Comparison of ENCODE assay signal across 9 cellular contexts in the genomic region with DNA sequence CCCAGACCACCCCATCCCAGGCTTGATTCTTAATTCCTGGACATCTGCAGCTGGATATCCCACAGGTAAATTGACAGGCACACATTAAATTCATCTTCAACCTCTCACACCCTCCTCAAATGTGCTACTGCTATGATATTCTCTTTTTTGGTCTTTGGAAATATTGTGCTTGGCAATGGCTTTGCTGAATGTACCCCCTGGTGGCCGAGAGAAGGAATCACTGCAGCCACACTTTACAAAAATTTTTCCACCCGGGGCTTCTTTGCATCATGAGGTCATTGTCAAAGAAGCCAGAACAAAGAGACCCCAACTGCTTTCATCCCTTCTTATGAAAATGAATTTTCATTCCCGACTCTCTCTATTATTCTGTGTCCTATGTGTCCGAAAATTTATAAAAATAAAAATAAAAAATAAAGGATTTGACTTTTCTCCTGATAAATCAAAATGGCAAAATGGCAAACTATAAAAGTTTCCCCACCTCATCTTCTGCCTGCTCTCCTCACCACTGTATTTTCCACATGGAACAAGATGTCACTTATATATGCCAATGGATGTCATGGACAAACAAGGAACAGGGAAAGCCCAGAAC. TPM values are rescaled to one million over a fixed set of nuclear protein-coding genes. Genes with fewer than 3 reads are reported as not detected.
DNase-seq lines count a peak whose midpoint lies in the region; ATAC-seq lines count a peak whose summit lies in the region.
"Had no signal": no experiment of that assay in that cellular context is flagged by ENCODE, and none has a peak within 500 bp of the region (broad histone marks: within the 10 kb centered on the region; RNA-seq: fewer than 3 reads in every experiment).

No MANE protein-coding gene starts in this region.

- no peak overlapping the region for H3K27ac Mint-ChIP-seq in naive thymus-derived CD8-positive, alpha-beta T cell

- no peaks in the 10 kb centered on the region for H3K9me3 ChIP-seq in neuronal stem cell (replicated peaks in 1 of 2; ENCODE audit: control insufficient read depth in 2 of 2, insufficient read depth in 1 of 2, low read depth in 1 of 2, low read length in 2 of 2)
- H3K9me3 ChIP-seq: neutrophil had no signal

- H4K91ac ChIP-seq in neuronal stem cell (ENCODE audit: low read depth, low read length, poor library complexity): no peak overlapping the region

- H3K4me3 Mint-ChIP-seq in naive thymus-derived CD8-positive, alpha-beta T cell: no peak overlapping the region

- no peak overlapping the region for H3K4me3 ChIP-seq in neuronal stem cell (ENCODE audit: low read length in 2 of 2)

- H2BK12ac ChIP-seq in neuronal stem cell (ENCODE audit: low read length): no peak overlapping the region

- H2AK5ac ChIP-seq in neuronal stem cell (ENCODE audit: low read depth, low read length): no peak overlapping the region

- H3K79me1 ChIP-seq in neuronal stem cell (ENCODE audit: low read depth, low read length): no peaks in the 10 kb centered on the region

- no peaks in the 10 kb centered on the region for H3K9me3 Mint-ChIP-seq in naive thymus-derived CD8-positive, alpha-beta T cell

- no peak overlapping the region for H2BK5ac ChIP-seq in neuronal stem cell (ENCODE audit: low read length)

- H3K4me2 ChIP-seq in neuronal stem cell (ENCODE audit: insufficient read depth, low read length, poor library complexity, severe bottlenecking): no peak overlapping the region

- H2BK120ac ChIP-seq in neuronal stem cell (ENCODE audit: low read depth, low read length): no peak overlapping the region

- no peak overlapping the region for H3K14ac ChIP-seq in neuronal stem cell (ENCODE audit: low read length)

- H3K4me1 Mint-ChIP-seq in naive thymus-derived CD8-positive, alpha-beta T cell: no peaks in the 10 kb centered on the region

- no peak overlapping the region for H3K27ac ChIP-seq in neuronal stem cell (replicated peaks; ENCODE audit: low read length)
- H3K27ac ChIP-seq: neutrophil had no signal

- peak; percentile 31 for DNase-seq in DMS 273 (lab: John Stamatoyannopoulos, UW; ENCODE audit: unreplicated experiment)
- DNase-seq in DMS 273 treated with DMSO at 0.1 percent for 48 hours (lab: John Stamatoyannopoulos, UW): no peak
- DNase-seq in H4 (ENCODE audit: low spot score): peak; percentile 24
- DNase-seq in NCI-H446 treated with DMSO at 0.1 percent for 48 hours (lab: John Stamatoyannopoulos, UW): peak; percentile 24
- peak; percentile 59 for DNase-seq in dedifferentiated amniotic fluid mesenchymal stem cell (ENCODE audit: extremely low spot score)
- peak in 3 of 10 donors; percentile 5 to 30 (median 23) for DNase-seq in naive thymus-derived CD8-positive, alpha-beta T cell
- DNase-seq in neuronal stem cell (ENCODE audit: low spot score): no peak

- H3K36me3 Mint-ChIP-seq in naive thymus-derived CD8-positive, alpha-beta T cell: no peaks in the 10 kb centered on the region

- H3K18ac ChIP-seq in neuronal stem cell (ENCODE audit: low read length): no peak overlapping the region

- H3K27me3 Mint-ChIP-seq in naive thymus-derived CD8-positive, alpha-beta T cell: peaks cover 11 to 46% (median 38%) of the 10 kb centered on the region in 5 donors

- peak; percentile 39 to 57 for ATAC-seq in naive thymus-derived CD8-positive, alpha-beta T cell
- no peak for ATAC-seq in GM18873 (IDR thresholded peaks at IDR 0.05; ENCODE audit: low FRiP score, unreplicated experiment)

- H3K4me1 ChIP-seq in neuronal stem cell (ENCODE audit: control insufficient read depth in 2 of 2, insufficient read depth in 1 of 2, low read depth in 1 of 2, low read length in 2 of 2): peaks cover 0 to 2% of the 10 kb centered on the region in 2 donors

- no peak overlapping the region for H2AFZ ChIP-seq in neuronal stem cell (ENCODE audit: low read length)

- peaks cover 0 to 8% (median 0%) of the 10 kb centered on the region in 3 experiments for H3K27me3 ChIP-seq in neuronal stem cell (ENCODE audit: control insufficient read depth in 3 of 3, insufficient read depth in 3 of 3, low read depth in 1 of 3, low read length in 3 of 3)

- H3K9ac ChIP-seq in neuronal stem cell (ENCODE audit: low read depth, low read length, poor library complexity): no peak overlapping the region

- no peak overlapping the region for H3K4ac ChIP-seq in neuronal stem cell (ENCODE audit: low read length)

- no peaks in the 10 kb centered on the region for H3K36me3 ChIP-seq in neuronal stem cell (replicated peaks in 1 of 2; ENCODE audit: control insufficient read depth in 2 of 2, insufficient read depth in 2 of 2, low read length in 2 of 2)
- H3K36me3 ChIP-seq: neutrophil had no signal

- no peak overlapping the region for H3K23ac ChIP-seq in neuronal stem cell (ENCODE audit: low read depth, low read length, poor library complexity)

- POLR2A ChIA-PET in naive thymus-derived CD8-positive, alpha-beta T cell (lab: Charles Lee): no interaction called here

- no peak overlapping the region for H4K8ac ChIP-seq in neuronal stem cell (ENCODE audit: low read depth, low read length)

- H2BK15ac ChIP-seq in neuronal stem cell (ENCODE audit: low read length): no peak overlapping the region

- WGBS in neuronal stem cell (ENCODE audit: extremely low coverage in 2 of 2, insufficient read length in 2 of 2, insufficient replicate concordance in 1 of 2), 2 donors: no CpG with 5 or more reads among the region's 4 CpGs

RNA-seq across cellular contexts. Expression of gene CYB5R2, which starts 15.0 kb away (rescaled TPM):
- not detected in 2 replicates for total RNA-seq in H4 (2014; rRNA removed; shearing (Covaris generic))
- total RNA-seq in naive thymus-derived CD8-positive, alpha-beta T cell: not detected
- under 1 TPM in 2 of 3 donors, not detected in 1; 0.02 to 0.10 TPM for polyA plus RNA-seq in naive thymus-derived CD8-positive, alpha-beta T cell
- polyA plus RNA-seq in neuronal stem cell (2013, experiment 1 of 2): 37.3 TPM
- 38.6 TPM for polyA plus RNA-seq in neuronal stem cell (2013, experiment 2 of 2)

RNA-seq across cellular contexts. Expression of gene OVCH2, which starts 17.9 kb away (rescaled TPM):
- total RNA-seq in H4 (2014; rRNA removed; shearing (Covaris generic)): 0.43 TPM in 1 of 2 replicates, not detected in the other
- not detected for total RNA-seq in naive thymus-derived CD8-positive, alpha-beta T cell
- polyA plus RNA-seq in naive thymus-derived CD8-positive, alpha-beta T cell: not detected
- polyA plus RNA-seq in neuronal stem cell (2013, experiment 1 of 2): 0.20 TPM
- 0.10 TPM for polyA plus RNA-seq in neuronal stem cell (2013, experiment 2 of 2)

Comparison
In these comparisons a context has a peak if more than half of its experiments do, and no peak if none do; other contexts are left out.
1. DNase-seq: peak in DMS 273 (single experiment), H4 (single experiment), NCI-H446 treated with DMSO at 0.1 percent for 48 hours (single experiment) and dedifferentiated amniotic fluid mesenchymal stem cell (single experiment); none in DMS 273 treated with DMSO at 0.1 percent for 48 hours (single experiment) and neuronal stem cell (single experiment).